ENCODE assay signal across 1 cellular context in the genomic region with DNA sequence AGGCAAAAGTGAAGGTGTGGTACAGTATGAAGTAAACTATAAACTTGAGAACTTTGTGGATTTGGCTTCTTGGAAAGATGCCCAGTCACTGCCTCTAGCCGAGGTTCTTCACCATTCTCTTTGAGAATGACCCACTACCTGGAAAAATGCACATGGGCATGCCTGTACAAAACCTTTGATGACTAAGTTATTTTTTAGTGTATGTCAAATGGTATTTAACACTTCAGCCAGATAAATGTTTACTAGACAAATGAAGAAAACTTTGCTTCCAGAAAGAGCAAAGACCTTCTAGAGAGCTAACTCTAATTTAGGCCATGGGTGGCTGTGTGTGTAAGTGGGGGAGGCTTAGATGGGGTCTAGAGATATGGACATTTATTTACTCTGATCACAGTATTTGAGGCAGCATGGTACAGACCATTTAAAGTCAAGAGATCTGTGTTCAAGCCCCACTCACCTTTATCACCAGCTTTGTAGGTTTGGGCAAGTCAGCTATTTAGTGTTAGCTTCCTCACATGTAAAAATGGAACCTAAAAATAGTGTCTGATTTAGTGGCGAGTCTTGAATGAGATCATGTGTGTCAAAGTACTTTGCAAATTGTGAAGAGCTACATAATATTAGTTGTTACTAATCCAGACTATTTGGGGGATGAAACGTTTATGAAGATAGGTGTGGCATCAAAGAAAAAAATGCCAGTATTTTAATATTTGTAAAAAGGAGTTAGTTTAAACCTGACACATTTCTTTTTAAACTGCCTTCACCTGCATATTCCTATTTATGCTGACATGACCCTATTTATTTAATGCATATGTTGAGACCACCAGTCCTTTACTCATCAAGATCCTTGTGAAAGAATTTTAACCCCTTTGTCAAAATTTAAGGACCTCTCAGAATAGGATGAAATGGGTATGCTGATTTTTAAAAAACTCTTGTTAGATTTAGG.
TF ChIP-seq lines count a peak whose summit lies in the region.

No MANE protein-coding gene starts in this region.

TF ChIP-seq in K562, 482 proteins besides CTCF, POLR2A, EP300 and RAD21 (continued from another document and continues in another):
- TF ChIP-seq, protein P1, sequence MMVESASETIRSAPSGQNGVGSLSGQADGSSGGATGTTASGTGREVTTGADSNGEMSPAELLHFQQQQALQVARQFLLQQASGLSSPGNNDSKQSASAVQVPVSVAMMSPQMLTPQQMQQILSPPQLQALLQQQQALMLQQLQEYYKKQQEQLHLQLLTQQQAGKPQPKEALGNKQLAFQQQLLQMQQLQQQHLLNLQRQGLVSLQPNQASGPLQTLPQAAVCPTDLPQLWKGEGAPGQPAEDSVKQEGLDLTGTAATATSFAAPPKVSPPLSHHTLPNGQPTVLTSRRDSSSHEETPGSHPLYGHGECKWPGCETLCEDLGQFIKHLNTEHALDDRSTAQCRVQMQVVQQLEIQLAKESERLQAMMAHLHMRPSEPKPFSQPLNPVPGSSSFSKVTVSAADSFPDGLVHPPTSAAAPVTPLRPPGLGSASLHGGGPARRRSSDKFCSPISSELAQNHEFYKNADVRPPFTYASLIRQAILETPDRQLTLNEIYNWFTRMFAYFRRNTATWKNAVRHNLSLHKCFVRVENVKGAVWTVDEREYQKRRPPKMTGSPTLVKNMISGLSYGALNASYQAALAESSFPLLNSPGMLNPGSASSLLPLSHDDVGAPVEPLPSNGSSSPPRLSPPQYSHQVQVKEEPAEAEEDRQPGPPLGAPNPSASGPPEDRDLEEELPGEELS (CRISPR knock-in tag; IDR thresholded peaks at IDR 0.05; ENCODE audit: borderline replicate concordance), result no peak
- TF ChIP-seq, protein P2, sequence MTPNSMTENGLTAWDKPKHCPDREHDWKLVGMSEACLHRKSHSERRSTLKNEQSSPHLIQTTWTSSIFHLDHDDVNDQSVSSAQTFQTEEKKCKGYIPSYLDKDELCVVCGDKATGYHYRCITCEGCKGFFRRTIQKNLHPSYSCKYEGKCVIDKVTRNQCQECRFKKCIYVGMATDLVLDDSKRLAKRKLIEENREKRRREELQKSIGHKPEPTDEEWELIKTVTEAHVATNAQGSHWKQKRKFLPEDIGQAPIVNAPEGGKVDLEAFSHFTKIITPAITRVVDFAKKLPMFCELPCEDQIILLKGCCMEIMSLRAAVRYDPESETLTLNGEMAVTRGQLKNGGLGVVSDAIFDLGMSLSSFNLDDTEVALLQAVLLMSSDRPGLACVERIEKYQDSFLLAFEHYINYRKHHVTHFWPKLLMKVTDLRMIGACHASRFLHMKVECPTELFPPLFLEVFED (CRISPR knock-in tag; conservative IDR thresholded peaks at IDR 0.05), result no peak
- TF ChIP-seq ZFP36 (IDR thresholded peaks at IDR 0.05; ENCODE audit: low read depth, low read length, partially characterized antibody), result no peak
- TF ChIP-seq PRMT5 (CRISPR knock-in tag; IDR thresholded peaks at IDR 0.05), result no peak
- TF ChIP-seq MXI1 (IDR thresholded peaks at IDR 0.05; ENCODE audit: low read depth, low read length), result no peak
- peak; percentile 45; the same call in 1 of the 2 replicates for TF ChIP-seq NBN (IDR thresholded peaks at IDR 0.05; ENCODE audit: low read depth)
- no peak for TF ChIP-seq DACH1 (IDR thresholded peaks at IDR 0.05; ENCODE audit: partially characterized antibody)
- no peak for TF ChIP-seq PHF8 (IDR thresholded peaks at IDR 0.05; ENCODE audit: borderline replicate concordance, low read length)
- TF ChIP-seq, protein P3, sequence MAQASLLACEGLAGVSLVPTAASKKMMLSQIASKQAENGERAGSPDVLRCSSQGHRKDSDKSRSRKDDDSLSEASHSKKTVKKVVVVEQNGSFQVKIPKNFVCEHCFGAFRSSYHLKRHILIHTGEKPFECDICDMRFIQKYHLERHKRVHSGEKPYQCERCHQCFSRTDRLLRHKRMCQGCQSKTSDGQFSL (CRISPR knock-in tag; IDR thresholded peaks at IDR 0.05), result peak; percentile 39; the same call in 1 of the 2 replicates
- TF ChIP-seq, protein P3 (tag; IDR thresholded peaks at IDR 0.05), result 0 out of 4 replicates have a peak, but pooled peaks of 1 of the 2 experiments have one; percentile 12
- TF ChIP-seq, protein P4, sequence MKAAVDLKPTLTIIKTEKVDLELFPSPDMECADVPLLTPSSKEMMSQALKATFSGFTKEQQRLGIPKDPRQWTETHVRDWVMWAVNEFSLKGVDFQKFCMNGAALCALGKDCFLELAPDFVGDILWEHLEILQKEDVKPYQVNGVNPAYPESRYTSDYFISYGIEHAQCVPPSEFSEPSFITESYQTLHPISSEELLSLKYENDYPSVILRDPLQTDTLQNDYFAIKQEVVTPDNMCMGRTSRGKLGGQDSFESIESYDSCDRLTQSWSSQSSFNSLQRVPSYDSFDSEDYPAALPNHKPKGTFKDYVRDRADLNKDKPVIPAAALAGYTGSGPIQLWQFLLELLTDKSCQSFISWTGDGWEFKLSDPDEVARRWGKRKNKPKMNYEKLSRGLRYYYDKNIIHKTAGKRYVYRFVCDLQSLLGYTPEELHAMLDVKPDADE (conservative IDR thresholded peaks at IDR 0.05; ENCODE audit: control insufficient read depth, low read depth, low read length), result no peak
- TF ChIP-seq LEF1 (IDR thresholded peaks at IDR 0.05), result peak; percentile 42; the same call in 1 of the 2 replicates
- TF ChIP-seq, protein P5, sequence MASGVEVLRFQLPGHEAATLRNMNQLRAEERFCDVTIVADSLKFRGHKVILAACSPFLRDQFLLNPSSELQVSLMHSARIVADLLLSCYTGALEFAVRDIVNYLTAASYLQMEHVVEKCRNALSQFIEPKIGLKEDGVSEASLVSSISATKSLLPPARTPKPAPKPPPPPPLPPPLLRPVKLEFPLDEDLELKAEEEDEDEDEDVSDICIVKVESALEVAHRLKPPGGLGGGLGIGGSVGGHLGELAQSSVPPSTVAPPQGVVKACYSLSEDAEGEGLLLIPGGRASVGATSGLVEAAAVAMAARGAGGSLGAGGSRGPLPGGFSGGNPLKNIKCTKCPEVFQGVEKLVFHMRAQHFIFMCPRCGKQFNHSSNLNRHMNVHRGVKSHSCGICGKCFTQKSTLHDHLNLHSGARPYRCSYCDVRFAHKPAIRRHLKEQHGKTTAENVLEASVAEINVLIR (CRISPR knock-in tag; IDR thresholded peaks at IDR 0.05), result no peak
- TF ChIP-seq, protein P6, sequence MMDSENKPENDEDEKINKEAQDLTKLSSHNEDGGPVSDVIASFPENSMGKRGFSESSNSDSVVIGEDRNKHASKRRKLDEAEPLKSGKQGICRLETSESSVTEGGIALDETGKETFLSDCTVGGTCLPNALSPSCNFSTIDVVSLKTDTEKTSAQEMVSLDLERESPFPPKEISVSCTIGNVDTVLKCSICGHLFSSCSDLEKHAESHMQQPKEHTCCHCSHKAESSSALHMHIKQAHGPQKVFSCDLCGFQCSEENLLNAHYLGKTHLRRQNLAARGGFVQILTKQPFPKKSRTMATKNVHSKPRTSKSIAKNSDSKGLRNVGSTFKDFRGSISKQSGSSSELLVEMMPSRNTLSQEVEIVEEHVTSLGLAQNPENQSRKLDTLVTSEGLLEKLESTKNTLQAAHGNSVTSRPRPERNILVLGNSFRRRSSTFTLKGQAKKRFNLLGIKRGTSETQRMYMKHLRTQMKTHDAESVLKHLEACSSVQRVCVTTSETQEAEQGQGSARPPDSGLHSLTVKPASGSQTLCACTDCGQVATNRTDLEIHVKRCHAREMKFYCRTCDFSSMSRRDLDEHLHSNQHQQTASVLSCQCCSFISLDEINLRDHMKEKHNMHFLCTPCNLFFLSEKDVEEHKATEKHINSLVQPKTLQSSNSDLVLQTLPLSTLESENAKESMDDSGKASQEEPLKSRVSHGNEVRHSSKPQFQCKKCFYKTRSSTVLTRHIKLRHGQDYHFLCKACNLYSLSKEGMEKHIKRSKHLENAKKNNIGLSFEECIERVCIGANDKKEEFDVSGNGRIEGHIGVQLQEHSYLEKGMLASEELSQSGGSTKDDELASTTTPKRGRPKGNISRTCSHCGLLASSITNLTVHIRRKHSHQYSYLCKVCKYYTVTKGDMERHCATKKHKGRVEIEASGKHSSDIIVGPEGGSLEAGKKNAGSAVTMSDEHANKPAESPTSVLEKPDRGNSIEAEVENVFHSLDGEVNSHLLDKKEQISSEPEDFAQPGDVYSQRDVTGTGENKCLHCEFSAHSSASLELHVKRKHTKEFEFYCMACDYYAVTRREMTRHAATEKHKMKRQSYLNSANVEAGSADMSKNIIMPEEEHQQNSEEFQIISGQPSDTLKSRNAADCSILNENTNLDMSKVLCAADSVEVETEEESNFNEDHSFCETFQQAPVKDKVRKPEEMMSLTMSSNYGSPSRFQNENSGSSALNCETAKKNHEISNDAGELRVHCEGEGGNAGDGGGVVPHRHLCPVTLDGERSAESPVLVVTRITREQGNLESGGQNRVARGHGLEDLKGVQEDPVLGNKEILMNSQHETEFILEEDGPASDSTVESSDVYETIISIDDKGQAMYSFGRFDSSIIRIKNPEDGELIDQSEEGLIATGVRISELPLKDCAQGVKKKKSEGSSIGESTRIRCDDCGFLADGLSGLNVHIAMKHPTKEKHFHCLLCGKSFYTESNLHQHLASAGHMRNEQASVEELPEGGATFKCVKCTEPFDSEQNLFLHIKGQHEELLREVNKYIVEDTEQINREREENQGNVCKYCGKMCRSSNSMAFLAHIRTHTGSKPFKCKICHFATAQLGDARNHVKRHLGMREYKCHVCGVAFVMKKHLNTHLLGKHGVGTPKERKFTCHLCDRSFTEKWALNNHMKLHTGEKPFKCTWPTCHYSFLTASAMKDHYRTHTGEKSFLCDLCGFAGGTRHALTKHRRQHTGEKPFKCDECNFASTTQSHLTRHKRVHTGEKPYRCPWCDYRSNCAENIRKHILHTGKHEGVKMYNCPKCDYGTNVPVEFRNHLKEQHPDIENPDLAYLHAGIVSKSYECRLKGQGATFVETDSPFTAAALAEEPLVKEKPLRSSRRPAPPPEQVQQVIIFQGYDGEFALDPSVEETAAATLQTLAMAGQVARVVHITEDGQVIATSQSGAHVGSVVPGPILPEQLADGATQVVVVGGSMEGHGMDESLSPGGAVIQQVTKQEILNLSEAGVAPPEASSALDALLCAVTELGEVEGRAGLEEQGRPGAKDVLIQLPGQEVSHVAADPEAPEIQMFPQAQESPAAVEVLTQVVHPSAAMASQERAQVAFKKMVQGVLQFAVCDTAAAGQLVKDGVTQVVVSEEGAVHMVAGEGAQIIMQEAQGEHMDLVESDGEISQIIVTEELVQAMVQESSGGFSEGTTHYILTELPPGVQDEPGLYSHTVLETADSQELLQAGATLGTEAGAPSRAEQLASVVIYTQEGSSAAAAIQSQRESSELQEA (IDR thresholded peaks at IDR 0.05; ENCODE audit: low read depth), result no peak
- TF ChIP-seq, protein P7, sequence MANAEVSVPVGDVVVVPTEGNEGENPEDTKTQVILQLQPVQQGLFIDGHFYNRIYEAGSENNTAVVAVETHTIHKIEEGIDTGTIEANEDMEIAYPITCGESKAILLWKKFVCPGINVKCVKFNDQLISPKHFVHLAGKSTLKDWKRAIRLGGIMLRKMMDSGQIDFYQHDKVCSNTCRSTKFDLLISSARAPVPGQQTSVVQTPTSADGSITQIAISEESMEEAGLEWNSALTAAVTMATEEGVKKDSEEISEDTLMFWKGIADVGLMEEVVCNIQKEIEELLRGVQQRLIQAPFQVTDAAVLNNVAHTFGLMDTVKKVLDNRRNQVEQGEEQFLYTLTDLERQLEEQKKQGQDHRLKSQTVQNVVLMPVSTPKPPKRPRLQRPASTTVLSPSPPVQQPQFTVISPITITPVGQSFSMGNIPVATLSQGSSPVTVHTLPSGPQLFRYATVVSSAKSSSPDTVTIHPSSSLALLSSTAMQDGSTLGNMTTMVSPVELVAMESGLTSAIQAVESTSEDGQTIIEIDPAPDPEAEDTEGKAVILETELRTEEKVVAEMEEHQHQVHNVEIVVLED (CRISPR knock-in tag; IDR thresholded peaks at IDR 0.05), result no peak
- no peak for TF ChIP-seq RBM22 (IDR thresholded peaks at IDR 0.05; ENCODE audit: low read depth, low read length, poor library complexity, severe bottlenecking)
- no peak for TF ChIP-seq CREB1 (IDR thresholded peaks at IDR 0.05)
- no peak for TF ChIP-seq CREB1 (CRISPR knock-in tag; IDR thresholded peaks at IDR 0.05)
- no peak for TF ChIP-seq BCL6 (CRISPR knock-in tag; IDR thresholded peaks at IDR 0.05)
- TF ChIP-seq MAFF (IDR thresholded peaks at IDR 0.05; ENCODE audit: low read length), result peak; percentile 76
- TF ChIP-seq POLR3A (IDR thresholded peaks at IDR 0.05; ENCODE audit: borderline replicate concordance, extremely low read depth, insufficient read depth, insufficient read length), result no peak
- no peak for TF ChIP-seq TAL1 (IDR thresholded peaks at IDR 0.05)
- TF ChIP-seq CTBP1 (IDR thresholded peaks at IDR 0.05; ENCODE audit: borderline replicate concordance), result peak; percentile 44; the same call in 1 of the 2 replicates
- no peak for TF ChIP-seq ADNP (tag; IDR thresholded peaks at IDR 0.05)
- TF ChIP-seq DPF2 (IDR thresholded peaks at IDR 0.05), result peak; percentile 88
- TF ChIP-seq RBM14 (IDR thresholded peaks at IDR 0.05; ENCODE audit: borderline replicate concordance, insufficient read depth, low read depth, low read length), result no peak
- TF ChIP-seq DMBX1 (CRISPR knock-in tag; IDR thresholded peaks at IDR 0.05; ENCODE audit: borderline replicate concordance), result no peak
- TF ChIP-seq BRD4 (IDR thresholded peaks at IDR 0.05), result no peak
- TF ChIP-seq JUND (IDR thresholded peaks at IDR 0.05; ENCODE audit: borderline replicate concordance, low read depth, low read length), result peak; percentile 15; the same call in 1 of the 2 replicates
- TF ChIP-seq JUND (tag; IDR thresholded peaks at IDR 0.05; ENCODE audit: borderline replicate concordance, low read depth, low read length), result peak; percentile 44; the same call in 2 of the 3 replicates
- TF ChIP-seq, protein P8, sequence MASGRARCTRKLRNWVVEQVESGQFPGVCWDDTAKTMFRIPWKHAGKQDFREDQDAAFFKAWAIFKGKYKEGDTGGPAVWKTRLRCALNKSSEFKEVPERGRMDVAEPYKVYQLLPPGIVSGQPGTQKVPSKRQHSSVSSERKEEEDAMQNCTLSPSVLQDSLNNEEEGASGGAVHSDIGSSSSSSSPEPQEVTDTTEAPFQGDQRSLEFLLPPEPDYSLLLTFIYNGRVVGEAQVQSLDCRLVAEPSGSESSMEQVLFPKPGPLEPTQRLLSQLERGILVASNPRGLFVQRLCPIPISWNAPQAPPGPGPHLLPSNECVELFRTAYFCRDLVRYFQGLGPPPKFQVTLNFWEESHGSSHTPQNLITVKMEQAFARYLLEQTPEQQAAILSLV (tag; IDR thresholded peaks at IDR 0.05), result no peak
- TF ChIP-seq CBX8 (IDR thresholded peaks at IDR 0.05; ENCODE audit: borderline replicate concordance, extremely low read depth, low read depth, low read length, poor library complexity, severe bottlenecking), result no peak
- peak; percentile 61 for TF ChIP-seq NUFIP1 (IDR thresholded peaks at IDR 0.05; ENCODE audit: partially characterized antibody)
- TF ChIP-seq ZNF444 (CRISPR knock-in tag; IDR thresholded peaks at IDR 0.05), result no peak
- no peak for TF ChIP-seq SMAD3 (CRISPR knock-in tag; conservative IDR thresholded peaks at IDR 0.05)
- TF ChIP-seq ZNF76 (CRISPR knock-in tag; IDR thresholded peaks at IDR 0.05; ENCODE audit: borderline replicate concordance), result no peak
- 0 out of 2 replicates have a peak, but pooled peaks have one; percentile 35 for TF ChIP-seq MTA3 (IDR thresholded peaks at IDR 0.05; ENCODE audit: borderline replicate concordance)
- no peak for TF ChIP-seq ARNT (IDR thresholded peaks at IDR 0.05)
- TF ChIP-seq SRF (CRISPR knock-in tag; IDR thresholded peaks at IDR 0.05), result no peak
- TF ChIP-seq RFX1 (IDR thresholded peaks at IDR 0.05), result 0 out of 2 replicates have a peak, but pooled peaks have one; percentile 8
- no peak for TF ChIP-seq E2F3 (CRISPR knock-in tag; IDR thresholded peaks at IDR 0.05)
- TF ChIP-seq ZNF436 (CRISPR knock-in tag; IDR thresholded peaks at IDR 0.05), result no peak
- TF ChIP-seq PRPF4 (IDR thresholded peaks at IDR 0.05; ENCODE audit: insufficient read depth, low read depth, low read length, poor library complexity, severe bottlenecking), result no peak
- TF ChIP-seq TRIM24 (IDR thresholded peaks at IDR 0.05), result no peak
